20 cellular contexts compared by ENCODE assay signal in the genomic region with DNA sequence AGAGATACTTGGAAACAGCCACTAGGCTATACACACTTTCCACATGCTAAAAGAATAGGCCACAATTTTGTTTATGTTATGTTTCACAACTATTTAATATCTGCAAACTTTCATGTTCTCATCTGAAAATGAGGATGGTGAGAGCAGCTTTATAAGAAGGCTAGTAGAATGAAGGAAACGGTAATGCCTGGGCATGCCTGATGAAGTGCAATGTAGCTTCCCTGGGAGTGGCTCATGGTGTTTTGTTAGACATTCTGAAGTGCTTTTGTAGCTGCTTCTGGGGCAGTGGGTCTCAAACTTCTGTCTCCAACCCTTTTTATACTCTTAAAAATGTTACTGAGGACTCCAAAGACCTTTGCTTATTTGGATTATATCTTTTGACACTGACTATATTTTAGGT.
A peak's percentile ranks its signal among the peaks of the same experiment; 100 is the strongest.
DNase-seq lines count a peak whose midpoint lies in the region; TF ChIP-seq lines count a peak whose summit lies in the region.
"Had no signal": no experiment of that assay in that cellular context is flagged by ENCODE, and none has a peak within 500 bp of the region (broad histone marks: within the 10 kb centered on the region; RNA-seq: fewer than 3 reads in every experiment).

No MANE protein-coding gene starts in this region.

- no peak overlapping the region for H3K9ac ChIP-seq in smooth muscle cell (ENCODE audit: low read depth)

- H3K4me3 ChIP-seq in smooth muscle cell: no peak overlapping the region
- H3K4me3 ChIP-seq: HAP-1, K562, SJCRH30 had no signal

- no peaks in the 10 kb centered on the region for H3K9me3 ChIP-seq in smooth muscle cell (replicated peaks; ENCODE audit: low read depth)
- H3K9me3 ChIP-seq: BE2C, HAP-1, SJCRH30 had no signal

- no peaks in the 10 kb centered on the region for H3K27me3 ChIP-seq in smooth muscle cell (ENCODE audit: low read depth)
- H3K27me3 ChIP-seq: BE2C, SJCRH30 had no signal

- peak overlapping the region; percentile 61 for H2AFZ ChIP-seq in smooth muscle cell (ENCODE audit: low read depth)

- H3F3A ChIP-seq in smooth muscle cell (ENCODE audit: low read depth): no peaks in the 10 kb centered on the region

- H3K27ac ChIP-seq in smooth muscle cell (ENCODE audit: low read depth): no peak overlapping the region
- H3K27ac ChIP-seq: SJCRH30 had no signal

- no peaks in the 10 kb centered on the region for H4K20me1 ChIP-seq in smooth muscle cell (ENCODE audit: low read depth)

- no peaks in the 10 kb centered on the region for H3K36me3 ChIP-seq in smooth muscle cell (ENCODE audit: low read depth)
- H3K36me3 ChIP-seq: BE2C, HAP-1, SJCRH30 had no signal

- no peak overlapping the region for H3K4me2 ChIP-seq in smooth muscle cell

- 47% methylated on average over 1 of the region's 1 CpG for WGBS in smooth muscle cell (ENCODE audit: low lambda C conversion rate)

- no peaks in the 10 kb centered on the region for H3K79me2 ChIP-seq in smooth muscle cell (ENCODE audit: low read depth)

- DNase-seq in HPDE6-E6E7 (ENCODE audit: extremely low spot score) (peak; percentile 7), astrocyte of the hippocampus (ENCODE audit: low read depth, low spot score) (peak; percentile 1), iPS-NIHi11 (ENCODE audit: low spot score) (peak; percentile 25), smooth muscle cell (lab: John Stamatoyannopoulos, UW; ENCODE audit: unreplicated experiment) (no peak), DMS79 (lab: John Stamatoyannopoulos, UW) (no peak), CD1c-positive myeloid dendritic cell (ENCODE audit: extremely low spot score) (no peak)
- DNase-seq in stimulated activated CD4-positive, alpha-beta T cell treated with anti-CD3 and anti-CD28 coated beads, Interleukin-2, amount 100 ng/mL, for 24 hours: no peak
- DNase-seq: BE2C; CD4-positive, CD25-positive, alpha-beta regulatory T cell; MM.1S; NCI-H1048; NCI-H1436; NCI-H1930; NCI-H2171; NCI-H524 treated with DMSO at 0.1 percent for 48 hours; NCI-H82; OCI-M1; SJCRH30 had no signal

- TF ChIP-seq CTCF in smooth muscle cell (IDR thresholded peaks at IDR 0.05; ENCODE audit: borderline replicate concordance, insufficient read depth, poor library complexity, severe bottlenecking): no peak

- H3K4me1 ChIP-seq in smooth muscle cell (ENCODE audit: low read depth): peaks cover 7% of the 10 kb centered on the region
- H3K4me1 ChIP-seq: BE2C, SJCRH30 had no signal

Comparison
In these comparisons a context has a peak if more than half of its experiments do, and no peak if none do; other contexts are left out.
1. DNase-seq: peak in HPDE6-E6E7 (single experiment), astrocyte of the hippocampus (single experiment) and iPS-NIHi11 (single experiment); none in smooth muscle cell (single experiment), stimulated activated CD4-positive, alpha-beta T cell treated with anti-CD3 and anti-CD28 coated beads, Interleukin-2, amount 100 ng/mL, for 24 hours (0 of 2), DMS79 (single experiment) and CD1c-positive myeloid dendritic cell (single experiment).